Comparison of ENCODE assay signal across 8 cellular contexts in genomic region chr9:95494416-95495371, GRCh38. TPM values are rescaled to one million over a fixed set of nuclear protein-coding genes. Genes with fewer than 3 reads are reported as not detected.
A peak's percentile ranks its signal among the peaks of the same experiment; 100 is the strongest.
DNase-seq lines count a peak whose midpoint lies in the region; ATAC-seq and TF ChIP-seq lines count a peak whose summit lies in the region.

No MANE protein-coding gene starts in this region.

- H3K36me3 ChIP-seq in smooth muscle cell (ENCODE audit: low read depth), result no peaks in the 10 kb centered on the region

- peak overlapping the region; percentile 77 for H3K4me3 Mint-ChIP-seq in activated CD4-positive, alpha-beta T cell treated with anti-CD3 and anti-CD28 coated beads, Interleukin-2, amount 10 ng/mL, durations not matched to agents 24 days and 14 days
- peak overlapping the region; percentile 88 to 96 for H3K4me3 Mint-ChIP-seq in effector memory CD8-positive, alpha-beta T cell

- peaks cover 21% of the 10 kb centered on the region for H3K27me3 Mint-ChIP-seq in activated CD4-positive, alpha-beta T cell treated with anti-CD3 and anti-CD28 coated beads, Interleukin-2, amount 10 ng/mL, durations not matched to agents 24 days and 14 days
- no peaks in the 10 kb centered on the region for H3K27me3 Mint-ChIP-seq in effector memory CD8-positive, alpha-beta T cell

- no peak overlapping the region for H3K4me2 ChIP-seq in smooth muscle cell

- H3K27me3 ChIP-seq in smooth muscle cell (ENCODE audit: low read depth), result no peaks in the 10 kb centered on the region

- H3K27ac Mint-ChIP-seq in activated CD4-positive, alpha-beta T cell treated with anti-CD3 and anti-CD28 coated beads, Interleukin-2, amount 10 ng/mL, durations not matched to agents 24 days and 14 days, result peak overlapping the region; percentile 83
- peak overlapping the region; percentile 94 to 100 for H3K27ac Mint-ChIP-seq in effector memory CD8-positive, alpha-beta T cell

- peaks cover 69% of the 10 kb centered on the region for H3K79me2 ChIP-seq in smooth muscle cell (ENCODE audit: low read depth)

- H2AFZ ChIP-seq in smooth muscle cell (ENCODE audit: low read depth), result no peak overlapping the region

- peaks cover 56% of the 10 kb centered on the region for H3K4me1 ChIP-seq in smooth muscle cell (ENCODE audit: low read depth)

- ATAC-seq in GM18520 (IDR thresholded peaks at IDR 0.05; ENCODE audit: unreplicated experiment) (peak; percentile 73), HG02852 (IDR thresholded peaks at IDR 0.05; ENCODE audit: unreplicated experiment) (peak; percentile 91)
- peak; percentile 89 for ATAC-seq in effector memory CD8-positive, alpha-beta T cell (replicated peaks)

- no peaks in the 10 kb centered on the region for H3K9me3 Mint-ChIP-seq in activated CD4-positive, alpha-beta T cell treated with anti-CD3 and anti-CD28 coated beads, Interleukin-2, amount 10 ng/mL, durations not matched to agents 24 days and 14 days
- H3K9me3 Mint-ChIP-seq in effector memory CD8-positive, alpha-beta T cell, result no peaks in the 10 kb centered on the region

- WGBS in smooth muscle cell (ENCODE audit: low lambda C conversion rate), result 76% methylated on average over 29 of the region's 29 CpGs

- H3F3A ChIP-seq in smooth muscle cell (ENCODE audit: low read depth), result no peaks in the 10 kb centered on the region

- TF ChIP-seq CTCF in smooth muscle cell (IDR thresholded peaks at IDR 0.05; ENCODE audit: borderline replicate concordance, insufficient read depth, poor library complexity, severe bottlenecking), result no peak

- peaks cover 32% of the 10 kb centered on the region for H3K4me1 Mint-ChIP-seq in activated CD4-positive, alpha-beta T cell treated with anti-CD3 and anti-CD28 coated beads, Interleukin-2, amount 10 ng/mL, durations not matched to agents 24 days and 14 days
- H3K4me1 Mint-ChIP-seq in effector memory CD8-positive, alpha-beta T cell (ENCODE audit: low read depth in 2 of 2), result peaks cover 52 to 67% of the 10 kb centered on the region in 2 donors

- H4K20me1 ChIP-seq in smooth muscle cell (ENCODE audit: low read depth), result peaks cover 96% of the 10 kb centered on the region

- no peak overlapping the region for H3K4me3 ChIP-seq in smooth muscle cell

- DNase-seq in NCI-H2107 (lab: John Stamatoyannopoulos, UW) (peak; percentile 68), smooth muscle cell (lab: John Stamatoyannopoulos, UW; ENCODE audit: unreplicated experiment) (no peak), GM19240 (ENCODE audit: insufficient read length, low spot score) (no peak)
- DNase-seq in activated CD4-positive, alpha-beta T cell treated with anti-CD3 and anti-CD28 coated beads, Interleukin-2, amount 10 ng/mL, durations not matched to agents 24 days and 14 days, result peak; percentile 96
- peak; percentile 84 to 85 (median 85) for DNase-seq in effector memory CD8-positive, alpha-beta T cell
- DNase-seq in stimulated activated CD4-positive, alpha-beta T cell treated with anti-CD3 and anti-CD28 coated beads, Interleukin-12 subunit alpha, Interleukin-12 subunit beta, amount 100 ng/mL, for 48 hours (ENCODE audit: low read depth in 2 of 3, low spot score in 1 of 3), result peak; percentile 69 to 71 (median 70)

- H3K27ac ChIP-seq in smooth muscle cell (ENCODE audit: low read depth), result no peak overlapping the region

- no peak overlapping the region for H3K9ac ChIP-seq in smooth muscle cell (ENCODE audit: low read depth)

- H3K9me3 ChIP-seq in smooth muscle cell (replicated peaks; ENCODE audit: low read depth), result no peaks in the 10 kb centered on the region

- H3K36me3 Mint-ChIP-seq in activated CD4-positive, alpha-beta T cell treated with anti-CD3 and anti-CD28 coated beads, Interleukin-2, amount 10 ng/mL, durations not matched to agents 24 days and 14 days (ENCODE audit: low read depth), result no peaks in the 10 kb centered on the region
- peaks cover 19% of the 10 kb centered on the region for H3K36me3 Mint-ChIP-seq in effector memory CD8-positive, alpha-beta T cell (ENCODE audit: insufficient read depth)

- intact Hi-C loops in activated CD4-positive, alpha-beta T cell treated with anti-CD3 and anti-CD28 coated beads, Interleukin-2, amount 10 ng/mL, durations not matched to agents 24 days and 14 days (cut with micrococcal nuclease), result loop anchor here (1.0 kb wide), 2 partner anchors 15 to 32 kb away; no protein-coding TSS in a partner anchor

RNA-seq across cellular contexts. Expression of gene PTCH1, which starts 22.1 kb away (rescaled TPM):
- 4.2 and 5.0 TPM in 2 replicates for total RNA-seq in activated CD4-positive, alpha-beta T cell treated with anti-CD3 and anti-CD28 coated beads, Interleukin-2, amount 10 ng/mL, durations not matched to agents 24 days and 14 days
- total RNA-seq in smooth muscle cell, result 6.3 and 20.6 TPM in 2 replicates
- polyA plus RNA-seq in smooth muscle cell, result 3.7 and 5.8 TPM in 2 replicates

Comparison
In these comparisons a context has a peak if more than half of its experiments do, and no peak if none do; other contexts are left out.
1. DNase-seq: peak in NCI-H2107 (single experiment), activated CD4-positive, alpha-beta T cell treated with anti-CD3 and anti-CD28 coated beads, Interleukin-2, amount 10 ng/mL, durations not matched to agents 24 days and 14 days (single experiment), effector memory CD8-positive, alpha-beta T cell (3 of 3) and stimulated activated CD4-positive, alpha-beta T cell treated with anti-CD3 and anti-CD28 coated beads, Interleukin-12 subunit alpha, Interleukin-12 subunit beta, amount 100 ng/mL, for 48 hours (3 of 3); none in smooth muscle cell (single experiment) and GM19240 (single experiment).
2. Peak in every context shown above with its lines, with median percentiles within 50 percentile points of each other: ATAC-seq.